23 cellular contexts compared by ENCODE assay signal in the genomic region with DNA sequence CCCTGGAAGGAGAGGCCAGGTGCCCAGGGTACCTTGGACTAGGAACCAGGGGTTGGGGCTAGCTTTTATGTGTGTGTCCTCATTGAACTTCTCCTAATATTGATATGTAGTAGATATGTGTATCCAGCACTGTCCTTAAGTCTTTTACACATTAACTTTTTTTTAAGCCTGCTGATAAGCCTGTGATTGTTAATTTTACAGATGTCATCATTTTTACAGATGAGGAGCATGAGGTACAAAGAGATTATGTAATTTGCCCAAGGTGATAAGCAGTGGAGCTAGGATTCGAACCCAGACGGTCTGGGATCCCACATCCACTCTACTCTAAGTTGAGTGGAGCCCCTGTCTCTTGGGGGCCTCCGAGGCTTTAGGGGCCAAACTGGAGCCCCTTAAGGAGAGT. TPM values are rescaled to one million over a fixed set of nuclear protein-coding genes. Genes with fewer than 3 reads are reported as not detected.
DNase-seq lines count a peak whose midpoint lies in the region; ATAC-seq and TF ChIP-seq lines count a peak whose summit lies in the region.
"Had no signal": no experiment of that assay in that cellular context is flagged by ENCODE, and none has a peak within 500 bp of the region (broad histone marks: within the 10 kb centered on the region; RNA-seq: fewer than 3 reads in every experiment).

No MANE protein-coding gene starts in this region.

- H3K4me3 ChIP-seq in right cardiac atrium (ENCODE audit: low read length) (no peak overlapping the region), tibial nerve (no peak overlapping the region)
- H3K4me3 ChIP-seq: adrenal gland, lower lobe of right lung had no signal

- H3K9me3 Mint-ChIP-seq in activated naive CD8-positive, alpha-beta T cell treated with anti-CD3 and anti-CD28 coated beads, Interleukin-2, amount 50 U/mL, for 24 hours, result no peaks in the 10 kb centered on the region
- no peaks in the 10 kb centered on the region for H3K9me3 Mint-ChIP-seq in neural crest cell
- no peaks in the 10 kb centered on the region for H3K9me3 Mint-ChIP-seq in activated CD8-positive, alpha-beta memory T cell treated with anti-CD3 and anti-CD28 coated beads, Interleukin-2, amount 10 ng/mL, durations not matched to agents 7 days and 5 days (ENCODE audit: low read depth)
- H3K9me3 Mint-ChIP-seq: T-helper 1 cell treated with Interleukin-12 subunit alpha and Interleukin-12 subunit beta and Interleukin-4 antibody, amounts not matched to agents 30 μg/mL and 1 μg/mL, for 36 hours had no signal

- peaks cover 68% of the 10 kb centered on the region for H3K4me1 Mint-ChIP-seq in activated naive CD8-positive, alpha-beta T cell treated with anti-CD3 and anti-CD28 coated beads, Interleukin-2, amount 50 U/mL, for 24 hours
- peaks cover 50% of the 10 kb centered on the region for H3K4me1 Mint-ChIP-seq in neural crest cell
- peaks cover 32% of the 10 kb centered on the region for H3K4me1 Mint-ChIP-seq in activated CD8-positive, alpha-beta memory T cell treated with anti-CD3 and anti-CD28 coated beads, Interleukin-2, amount 10 ng/mL, durations not matched to agents 7 days and 5 days

- no peaks in the 10 kb centered on the region for H3K27me3 Mint-ChIP-seq in activated naive CD8-positive, alpha-beta T cell treated with anti-CD3 and anti-CD28 coated beads, Interleukin-2, amount 50 U/mL, for 24 hours
- peaks cover 3% of the 10 kb centered on the region for H3K27me3 Mint-ChIP-seq in neural crest cell (ENCODE audit: low read depth)
- peaks cover 8% of the 10 kb centered on the region for H3K27me3 Mint-ChIP-seq in activated CD8-positive, alpha-beta memory T cell treated with anti-CD3 and anti-CD28 coated beads, Interleukin-2, amount 10 ng/mL, durations not matched to agents 7 days and 5 days
- H3K27me3 Mint-ChIP-seq: CD4-positive, CD25-positive, alpha-beta regulatory T cell had no signal

- DNase-seq in right cardiac atrium (no peak), left ventricle myocardium superior (no peak), neural crest cell (ENCODE audit: low read depth, low spot score) (no peak), tibial nerve (ENCODE audit: low spot score in 2 of 2) (no peak), hippocampal formation (lab: John Stamatoyannopoulos, UW) (no peak), amniotic stem cell (lab: John Stamatoyannopoulos, UW) (no peak)
- DNase-seq in activated naive CD8-positive, alpha-beta T cell treated with anti-CD3 and anti-CD28 coated beads, Interleukin-2, amount 50 U/mL, for 24 hours, result no peak
- no peak for DNase-seq in activated CD8-positive, alpha-beta memory T cell treated with anti-CD3 and anti-CD28 coated beads, Interleukin-2, amount 10 ng/mL, durations not matched to agents 7 days and 5 days
- DNase-seq: activated CD4-positive, alpha-beta T cell treated with anti-CD3 and anti-CD28 coated beads for 48 hours; activated CD8-positive, alpha-beta memory T cell treated with anti-CD3 and anti-CD28 coated beads, Interleukin-2, amount 50 U/mL, for 48 hours; activated effector memory CD4-positive, alpha-beta T cell treated with Interleukin-2 at 50 U/mL for 16 hours; DMS153; lower lobe of right lung; NCI-H1436; NCI-H2171; NCI-H524; stimulated activated CD4-positive, alpha-beta T cell treated with anti-CD3 and anti-CD28 coated beads, Interleukin-12 subunit alpha, Interleukin-12 subunit beta, amount 100 ng/mL, for 4 hours had no signal

- H3K4me1 ChIP-seq in right cardiac atrium (ENCODE audit: control insufficient read depth, insufficient read depth, low read length) (peaks cover 41% of the 10 kb centered on the region), tibial nerve (peaks cover 0 to 81% (median 40%) of the 10 kb centered on the region in 4 donors)

- 83% methylated on average over 3 of the region's 3 CpGs for WGBS in right cardiac atrium
- WGBS in tibial nerve, 2 donors, result 62 to 73% methylated on average over 3 of the region's 3 CpGs

- H3K36me3 ChIP-seq in tibial nerve, result no peaks in the 10 kb centered on the region
- H3K36me3 ChIP-seq: adrenal gland, lower lobe of right lung had no signal

- peaks cover 26% of the 10 kb centered on the region for H3K36me3 Mint-ChIP-seq in activated naive CD8-positive, alpha-beta T cell treated with anti-CD3 and anti-CD28 coated beads, Interleukin-2, amount 50 U/mL, for 24 hours (ENCODE audit: low read depth)
- no peaks in the 10 kb centered on the region for H3K36me3 Mint-ChIP-seq in neural crest cell (ENCODE audit: low read depth)
- H3K36me3 Mint-ChIP-seq in activated CD8-positive, alpha-beta memory T cell treated with anti-CD3 and anti-CD28 coated beads, Interleukin-2, amount 10 ng/mL, durations not matched to agents 7 days and 5 days, result no peaks in the 10 kb centered on the region
- H3K36me3 Mint-ChIP-seq: CD4-positive, CD25-positive, alpha-beta regulatory T cell had no signal

- H3K9me3 ChIP-seq in right cardiac atrium (ENCODE audit: control insufficient read depth, low read length) (no peaks in the 10 kb centered on the region), tibial nerve (no peaks in the 10 kb centered on the region)
- H3K9me3 ChIP-seq: adrenal gland, lower lobe of right lung had no signal

- no peak for TF ChIP-seq POLR2A in tibial nerve (IDR thresholded peaks at IDR 0.05)

- CTCF ChIA-PET in activated CD8-positive, alpha-beta memory T cell treated with anti-CD3 and anti-CD28 coated beads, Interleukin-2, amount 10 ng/mL, durations not matched to agents 7 days and 5 days (lab: Charles Lee), result interaction anchor here (1.4 to 11.9 kb wide), 3 partner anchors 10 to 42 kb away, joined by 3 to 182 read pairs (median 4); a partner anchor contains a TSS

- no peak for TF ChIP-seq CTCF in neural crest cell (conservative IDR thresholded peaks at IDR 0.05)
- TF ChIP-seq CTCF in tibial nerve (IDR thresholded peaks at IDR 0.05), result no peak

- no peak overlapping the region for H3K27ac Mint-ChIP-seq in activated naive CD8-positive, alpha-beta T cell treated with anti-CD3 and anti-CD28 coated beads, Interleukin-2, amount 50 U/mL, for 24 hours
- no peak overlapping the region for H3K27ac Mint-ChIP-seq in neural crest cell (ENCODE audit: unreplicated experiment)
- H3K27ac Mint-ChIP-seq in activated CD8-positive, alpha-beta memory T cell treated with anti-CD3 and anti-CD28 coated beads, Interleukin-2, amount 10 ng/mL, durations not matched to agents 7 days and 5 days, result no peak overlapping the region
- H3K27ac Mint-ChIP-seq: T-helper 1 cell treated with Interleukin-12 subunit alpha and Interleukin-12 subunit beta and Interleukin-4 antibody, amounts not matched to agents 30 μg/mL and 1 μg/mL, for 36 hours had no signal

- peak overlapping the region; percentile 40 for H3K4me3 Mint-ChIP-seq in activated naive CD8-positive, alpha-beta T cell treated with anti-CD3 and anti-CD28 coated beads, Interleukin-2, amount 50 U/mL, for 24 hours
- H3K4me3 Mint-ChIP-seq in neural crest cell, result peak overlapping the region; percentile 69
- H3K4me3 Mint-ChIP-seq in activated CD8-positive, alpha-beta memory T cell treated with anti-CD3 and anti-CD28 coated beads, Interleukin-2, amount 10 ng/mL, durations not matched to agents 7 days and 5 days, result no peak overlapping the region
- H3K4me3 Mint-ChIP-seq: T-helper 1 cell treated with Interleukin-12 subunit alpha and Interleukin-12 subunit beta and Interleukin-4 antibody, amounts not matched to agents 30 μg/mL and 1 μg/mL, for 36 hours had no signal

- ATAC-seq in right cardiac atrium (no peak), left ventricle myocardium superior (no peak)
- ATAC-seq in activated naive CD8-positive, alpha-beta T cell treated with anti-CD3 and anti-CD28 coated beads, Interleukin-2, amount 50 U/mL, for 24 hours, result no peak
- ATAC-seq in activated CD8-positive, alpha-beta memory T cell treated with anti-CD3 and anti-CD28 coated beads, Interleukin-2, amount 10 ng/mL, durations not matched to agents 7 days and 5 days, result no peak
- ATAC-seq: lower lobe of right lung had no signal

- H3K27me3 ChIP-seq in right cardiac atrium (ENCODE audit: control insufficient read depth, insufficient read depth) (no peaks in the 10 kb centered on the region), tibial nerve (no peaks in the 10 kb centered on the region)
- H3K27me3 ChIP-seq: adrenal gland had no signal

- no peak for TF ChIP-seq EP300 in tibial nerve (IDR thresholded peaks at IDR 0.05)

- intact Hi-C loops in right cardiac atrium (cut with DNase I), result no loop called here
- intact Hi-C loops in left ventricle myocardium superior (cut with micrococcal nuclease), result no loop called here

- H3K27ac ChIP-seq in right cardiac atrium (ENCODE audit: low read length) (peak overlapping the region; percentile 19), tibial nerve (peak overlapping the region in 3 of 4 donors; percentile 40 to 99 (median 83))
- H3K27ac ChIP-seq: HL-60, lower lobe of right lung had no signal

RNA-seq across cellular contexts. Expression of a gene that starts 10.2 kb away (rescaled TPM):
- total RNA-seq in right cardiac atrium, result 100 to 1,000 TPM in 2 of 4 donors, 10 to 100 TPM in 2; 50.2 to 238 (median 85.2) TPM
- 417 TPM for polyA plus RNA-seq in right cardiac atrium
- 58.9 TPM for total RNA-seq in left ventricle myocardium superior
- total RNA-seq in neural crest cell, result 51.0 and 52.8 TPM in 2 replicates
- 1,000 to 10,000 TPM in 1 of 4 donors, 100 to 1,000 TPM in 3; 390 to 1,252 (median 718) TPM for total RNA-seq in tibial nerve
- total RNA-seq in activated CD8-positive, alpha-beta memory T cell treated with anti-CD3 and anti-CD28 coated beads, Interleukin-2, amount 10 ng/mL, durations not matched to agents 7 days and 5 days, result 10 to 100 TPM in 1 of 2 experiments, 1 to 10 TPM in 1; 8.4 to 41.8 TPM

RNA-seq across cellular contexts. Expression of a gene that starts 28.7 kb away (rescaled TPM):
- total RNA-seq in right cardiac atrium, result 10 to 100 TPM; 24.8 to 30.2 (median 26.9) TPM
- polyA plus RNA-seq in right cardiac atrium, result 33.0 TPM
- 26.5 TPM for total RNA-seq in left ventricle myocardium superior
- 32.1 and 34.3 TPM in 2 replicates for total RNA-seq in neural crest cell
- 10 to 100 TPM; 32.6 to 49.6 (median 37.5) TPM for total RNA-seq in tibial nerve
- 10 to 100 TPM; 33.3 to 42.2 TPM for total RNA-seq in activated CD8-positive, alpha-beta memory T cell treated with anti-CD3 and anti-CD28 coated beads, Interleukin-2, amount 10 ng/mL, durations not matched to agents 7 days and 5 days

RNA-seq across cellular contexts. Expression of a gene that starts 34.3 kb away (rescaled TPM):
- total RNA-seq in right cardiac atrium (10 to 100 TPM; 20.8 to 39.3 (median 30.0) TPM), left ventricle myocardium superior (22.2 TPM), neural crest cell (23.2 and 24.2 TPM in 2 replicates), tibial nerve (10 to 100 TPM; 30.6 to 54.0 (median 37.8) TPM)
- polyA plus RNA-seq in right cardiac atrium, result 30.3 TPM
- 1 to 10 TPM; 1.8 to 2.2 TPM for total RNA-seq in activated CD8-positive, alpha-beta memory T cell treated with anti-CD3 and anti-CD28 coated beads, Interleukin-2, amount 10 ng/mL, durations not matched to agents 7 days and 5 days

RNA-seq across cellular contexts. Expression of a gene that starts 38.5 kb away (rescaled TPM):
- total RNA-seq in right cardiac atrium (under 1 TPM in 3 of 4 donors, not detected in 1; 0.31 to 0.95 (median 0.44) TPM), left ventricle myocardium superior (not detected), neural crest cell (not detected in 2 replicates), tibial nerve (10 to 100 TPM; 16.5 to 78.7 (median 39.3) TPM)
- 0.61 TPM for polyA plus RNA-seq in right cardiac atrium
- total RNA-seq in activated CD8-positive, alpha-beta memory T cell treated with anti-CD3 and anti-CD28 coated beads, Interleukin-2, amount 10 ng/mL, durations not matched to agents 7 days and 5 days, result not detected
- total RNA-seq: H4, M059J had no signal
- polyA plus RNA-seq: CD4-positive, CD25-positive, alpha-beta regulatory T cell had no signal
